In genomic region chr2:195769975-195770374, GRCh38 we compare ENCODE assay signal across 23 cellular contexts.
DNase-seq lines count a peak whose midpoint lies in the region; ATAC-seq and TF ChIP-seq lines count a peak whose summit lies in the region.
"Had no signal": no experiment of that assay in that cellular context is flagged by ENCODE, and none has a peak within 500 bp of the region (broad histone marks: within the 10 kb centered on the region; RNA-seq: fewer than 3 reads in every experiment).

No MANE protein-coding gene starts in this region.

- peak; percentile 8 for DNase-seq in NB4 (ENCODE audit: low read depth)
- DNase-seq in amniotic epithelial cell (ENCODE audit: low read depth): peak; percentile 85
- DNase-seq in epithelial cell of esophagus (ENCODE audit: low read depth): peak; percentile 64
- peak; percentile 12 to 15 for DNase-seq in foreskin fibroblast
- no peak for DNase-seq in ecto neural progenitor cell (ENCODE audit: low spot score)
- no peak for DNase-seq in Right ventricle myocardium inferior (ENCODE audit: missing footprints)
- DNase-seq in islet precursor cell: no peak
- DNase-seq: ACHN; BE2C; C1 segment of cervical spinal cord; CD4-positive, CD25-positive, alpha-beta regulatory T cell; CD8-positive, alpha-beta memory T cell; COR-L47; DMS 273 treated with DMSO at 0.1 percent for 48 hours; DMS53; DND-41; EL; GOT3; H7; HFFc6 had no signal

- intact Hi-C loops in Right ventricle myocardium inferior (cut with DNase I): no loop called here

- no peak for TF ChIP-seq CTCF in NB4 (IDR thresholded peaks at IDR 0.05; ENCODE audit: low read depth, low read length)
- TF ChIP-seq CTCF in epithelial cell of esophagus (IDR thresholded peaks at IDR 0.05; ENCODE audit: insufficient read depth, low read depth, low read length, missing control alignments): no peak
- TF ChIP-seq CTCF in foreskin fibroblast (IDR thresholded peaks at IDR 0.05; ENCODE audit: low read depth, low read length): no peak

- TF ChIP-seq POLR2A in NB4 (IDR thresholded peaks at IDR 0.05; ENCODE audit: extremely low read depth, insufficient read length): no peak

- ATAC-seq in Right ventricle myocardium inferior (no peak), HG02973 (IDR thresholded peaks at IDR 0.05; ENCODE audit: unreplicated experiment) (no peak)
- ATAC-seq: GM12878, HCT116 had no signal

- H3K4me3 ChIP-seq in NB4 (ENCODE audit: low read depth, low read length) (no peak overlapping the region), epithelial cell of esophagus (ENCODE audit: low read length) (no peak overlapping the region), foreskin fibroblast (ENCODE audit: low read depth in 1 of 2, low read length in 2 of 2) (no peak overlapping the region)
- H3K4me3 ChIP-seq: GM12878 had no signal

Comparison
In these comparisons a context has a peak if more than half of its experiments do, and no peak if none do; other contexts are left out.
1. DNase-seq: peak in NB4 (single experiment), amniotic epithelial cell (single experiment), epithelial cell of esophagus (single experiment) and foreskin fibroblast (2 of 2); none in ecto neural progenitor cell (single experiment), Right ventricle myocardium inferior (single experiment) and islet precursor cell (single experiment).